Comparison of ENCODE assay signal across 10 cellular contexts in the genomic region with DNA sequence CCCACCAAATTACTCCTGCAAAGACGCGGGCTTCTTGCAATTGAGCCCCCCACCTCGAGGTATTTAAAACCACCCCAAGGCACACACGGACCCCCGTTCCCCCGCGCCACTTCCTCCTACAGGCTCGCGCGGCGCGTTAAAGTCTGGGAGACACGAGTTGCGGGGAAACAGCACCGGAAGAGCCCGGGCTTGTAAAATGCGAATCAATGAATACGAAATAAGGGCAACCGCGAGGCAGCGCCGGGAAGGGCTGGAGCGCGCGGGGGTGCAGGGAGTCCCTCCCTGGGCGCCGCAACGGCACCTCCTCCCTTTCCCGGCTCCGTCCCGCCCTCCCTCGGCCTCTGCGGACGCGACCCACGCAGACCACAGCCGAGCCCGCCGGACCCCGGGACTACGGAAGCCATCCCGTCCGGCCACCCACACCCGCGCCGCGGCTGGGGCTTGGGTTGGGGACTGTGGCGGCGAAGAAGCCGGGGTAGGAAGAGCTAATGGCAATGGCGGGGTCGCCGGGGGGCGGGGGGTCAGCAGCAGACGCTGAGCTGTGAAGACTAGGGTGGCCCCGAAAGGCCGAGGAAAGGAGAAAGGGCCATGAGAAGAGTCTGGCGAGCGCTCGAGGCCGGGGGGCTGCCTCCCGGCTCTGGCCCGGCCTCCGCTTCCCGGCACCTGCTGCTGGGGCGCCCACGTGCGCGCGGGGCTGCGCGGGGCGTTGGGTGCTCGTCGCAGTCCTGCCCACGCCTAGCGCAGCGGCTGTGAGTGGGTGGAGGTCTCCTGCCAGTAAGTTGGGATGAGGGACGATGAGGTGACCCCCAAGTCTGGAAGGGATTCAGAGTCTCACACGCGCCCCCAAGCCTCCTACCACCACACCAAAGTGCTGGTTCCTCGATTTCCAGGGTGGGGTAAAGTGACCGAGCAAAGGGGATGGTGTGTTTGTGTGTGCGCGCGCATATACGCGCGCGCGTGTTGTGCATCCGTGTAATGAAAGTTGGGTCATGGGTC. TPM values are rescaled to one million over a fixed set of nuclear protein-coding genes. Genes with fewer than 3 reads are reported as not detected.
A peak's percentile ranks its signal among the peaks of the same experiment; 100 is the strongest.
DNase-seq lines count a peak whose midpoint lies in the region; ATAC-seq lines count a peak whose summit lies in the region.
"Had no signal": no experiment of that assay in that cellular context is flagged by ENCODE, and none has a peak within 500 bp of the region (broad histone marks: within the 10 kb centered on the region; RNA-seq: fewer than 3 reads in every experiment).

No MANE protein-coding gene starts in this region.

- no peaks in the 10 kb centered on the region for H3K9me3 Mint-ChIP-seq in activated T-helper 1 cell treated with anti-CD3 and anti-CD28 coated beads, Interleukin-12 subunit alpha, Interleukin-12 subunit beta, Interleukin-2, Interleukin-4 antibody, amounts not matched to agents 30 ng/mL and 10 ng/mL and 1 ng/mL, durations not matched to agents 14 hours and 24 hours and 36 hours

- no peaks in the 10 kb centered on the region for H3K36me3 Mint-ChIP-seq in activated T-helper 1 cell treated with anti-CD3 and anti-CD28 coated beads, Interleukin-12 subunit alpha, Interleukin-12 subunit beta, Interleukin-2, Interleukin-4 antibody, amounts not matched to agents 30 ng/mL and 10 ng/mL and 1 ng/mL, durations not matched to agents 14 hours and 24 hours and 36 hours (ENCODE audit: low read depth)

- peak overlapping the region; percentile 13 for H3K27ac Mint-ChIP-seq in activated T-helper 1 cell treated with anti-CD3 and anti-CD28 coated beads, Interleukin-12 subunit alpha, Interleukin-12 subunit beta, Interleukin-2, Interleukin-4 antibody, amounts not matched to agents 30 ng/mL and 10 ng/mL and 1 ng/mL, durations not matched to agents 14 hours and 24 hours and 36 hours

- H3K4me3 Mint-ChIP-seq in activated T-helper 1 cell treated with anti-CD3 and anti-CD28 coated beads, Interleukin-12 subunit alpha, Interleukin-12 subunit beta, Interleukin-2, Interleukin-4 antibody, amounts not matched to agents 30 ng/mL and 10 ng/mL and 1 ng/mL, durations not matched to agents 14 hours and 24 hours and 36 hours, result no peak overlapping the region

- H3K4me1 Mint-ChIP-seq in activated T-helper 1 cell treated with anti-CD3 and anti-CD28 coated beads, Interleukin-12 subunit alpha, Interleukin-12 subunit beta, Interleukin-2, Interleukin-4 antibody, amounts not matched to agents 30 ng/mL and 10 ng/mL and 1 ng/mL, durations not matched to agents 14 hours and 24 hours and 36 hours (ENCODE audit: low read depth), result no peaks in the 10 kb centered on the region

- intact Hi-C loops in left cardiac atrium (cut with DNase I) (no loop called here), left ventricle myocardium superior (cut with micrococcal nuclease) (no loop called here)
- intact Hi-C loops in activated T-helper 1 cell treated with anti-CD3 and anti-CD28 coated beads, Interleukin-12 subunit alpha, Interleukin-12 subunit beta, Interleukin-2, Interleukin-4 antibody, amounts not matched to agents 30 ng/mL and 10 ng/mL and 1 ng/mL, durations not matched to agents 14 hours and 24 hours and 36 hours (cut with micrococcal nuclease), result no loop called here

- peaks cover 20% of the 10 kb centered on the region for H3K27me3 Mint-ChIP-seq in activated T-helper 1 cell treated with anti-CD3 and anti-CD28 coated beads, Interleukin-12 subunit alpha, Interleukin-12 subunit beta, Interleukin-2, Interleukin-4 antibody, amounts not matched to agents 30 ng/mL and 10 ng/mL and 1 ng/mL, durations not matched to agents 14 hours and 24 hours and 36 hours (ENCODE audit: insufficient read depth)

- peak; percentile 40 to 55 for ATAC-seq in left cardiac atrium
- ATAC-seq in left ventricle myocardium superior, result no peak

- DNase-seq in left cardiac atrium (no peak), left ventricle myocardium superior (no peak), kidney glomerular epithelial cell (lab: John Stamatoyannopoulos, UW) (peak; percentile 24), dedifferentiated amniotic fluid mesenchymal stem cell (ENCODE audit: extremely low spot score) (no peak), DMS153 (lab: John Stamatoyannopoulos, UW) (no peak), superior temporal gyrus (ENCODE audit: extremely low spot score) (no peak), SIG-M5 treated with dmso at 0.1 percent for 504 hours (lab: John Stamatoyannopoulos, UW; ENCODE audit: unreplicated experiment) (no peak)
- DNase-seq in activated T-helper 1 cell treated with anti-CD3 and anti-CD28 coated beads, Interleukin-12 subunit alpha, Interleukin-12 subunit beta, Interleukin-2, Interleukin-4 antibody, amounts not matched to agents 30 ng/mL and 10 ng/mL and 1 ng/mL, durations not matched to agents 14 hours and 24 hours and 36 hours (ENCODE audit: low spot score), result no peak

RNA-seq across cellular contexts. Expression of gene NETO1, which starts 1.2 kb away (rescaled TPM):
- total RNA-seq in left cardiac atrium (1 to 10 TPM in 1 of 2 donors, not detected in 1; 1.6 TPM), left ventricle myocardium superior (not detected)
- not detected in 2 replicates for total RNA-seq in activated T-helper 1 cell treated with anti-CD3 and anti-CD28 coated beads, Interleukin-12 subunit alpha, Interleukin-12 subunit beta, Interleukin-2, Interleukin-4 antibody, amounts not matched to agents 30 ng/mL and 10 ng/mL and 1 ng/mL, durations not matched to agents 14 hours and 24 hours and 36 hours
- total RNA-seq: myocyte, SJSA1 had no signal
